ENCODE assay signal across 22 cellular contexts in genomic region chr16:57549730-57550129, GRCh38. TPM values are rescaled to one million over a fixed set of nuclear protein-coding genes. Genes with fewer than 3 reads are reported as not detected.
"Had no signal": no experiment of that assay in that cellular context is flagged by ENCODE, and none has a peak within 500 bp of the region (broad histone marks: within the 10 kb centered on the region; RNA-seq: fewer than 3 reads in every experiment).

No MANE protein-coding gene starts in this region.

- H3K9me3 Mint-ChIP-seq: stimulated activated memory B cell treated with anti-CD40 and anti-IgM and Interleukin-4, amounts not matched to agents 10 μg/mL and 1 μg/mL and 100 μg/mL, for 72 hours; T-cell had no signal

- H3K27me3 Mint-ChIP-seq: stimulated activated memory B cell treated with anti-CD40 and anti-IgM and Interleukin-4, amounts not matched to agents 10 μg/mL and 1 μg/mL and 100 μg/mL, for 72 hours; T-cell had no signal

- H3K27ac ChIP-seq: brain microvascular endothelial cell, gastrocnemius medialis, left ventricle myocardium inferior, prostate gland, skin epidermis, tibial artery had no signal

- H3K27me3 ChIP-seq: brain microvascular endothelial cell, gastrocnemius medialis had no signal

- H3K4me3 Mint-ChIP-seq: stimulated activated memory B cell treated with anti-CD40 and anti-IgM and Interleukin-4, amounts not matched to agents 10 μg/mL and 1 μg/mL and 100 μg/mL, for 72 hours; T-cell had no signal

- H3K9me3 ChIP-seq: gastrocnemius medialis, prostate gland, tibial artery had no signal

- ATAC-seq: esophagus mucosa; gastrocnemius medialis; right cardiac atrium; stimulated activated memory B cell treated with anti-CD40 and anti-IgM and Interleukin-4, amounts not matched to agents 10 μg/mL and 1 μg/mL and 100 μg/mL, for 72 hours had no signal

- H3K4me3 ChIP-seq: gastrocnemius medialis, left ventricle myocardium inferior, prostate gland, skin epidermis, tibial artery had no signal

- DNase-seq: activated CD4-positive, alpha-beta T cell treated with anti-CD3 and anti-CD28 coated beads, Interleukin-2, amount 50 U/mL, for 4 hours; activated naive CD4-positive, alpha-beta T cell treated with anti-CD3 and anti-CD28 coated beads, Interleukin-2, amount 50 U/mL, for 16 hours; activated T-cell treated with anti-CD3 and anti-CD28 coated beads, Interleukin-2, amount 50 U/mL, for 1 hour; aorta; brain microvascular endothelial cell; cortex of kidney; effector CD4-positive, alpha-beta T cell; gastrocnemius medialis; kidney glomerular epithelial cell; left ventricle myocardium inferior; mammary epithelial cell; stimulated activated CD4-positive, alpha-beta T cell treated with anti-CD3 and anti-CD28 coated beads, Interleukin-15, amount 100 ng/mL, for 24 hours; stimulated activated CD4-positive, alpha-beta T cell treated with anti-CD3 and anti-CD28 coated beads, Interleukin-4, amount 100 ng/mL, for 1 hour; T-cell; T-helper 9 cell; tibial artery had no signal

- H3K4me1 ChIP-seq: gastrocnemius medialis, left ventricle myocardium inferior, prostate gland, tibial artery had no signal

RNA-seq across cellular contexts. Expression of gene ADGRG5, which starts 7.3 kb away (rescaled TPM):
- total RNA-seq: gastrocnemius medialis, left ventricle myocardium inferior, mammary epithelial cell, osteocyte had no signal
- polyA plus RNA-seq: mammary epithelial cell had no signal
